Comparison of ENCODE assay signal across 12 cellular contexts in the genomic region with DNA sequence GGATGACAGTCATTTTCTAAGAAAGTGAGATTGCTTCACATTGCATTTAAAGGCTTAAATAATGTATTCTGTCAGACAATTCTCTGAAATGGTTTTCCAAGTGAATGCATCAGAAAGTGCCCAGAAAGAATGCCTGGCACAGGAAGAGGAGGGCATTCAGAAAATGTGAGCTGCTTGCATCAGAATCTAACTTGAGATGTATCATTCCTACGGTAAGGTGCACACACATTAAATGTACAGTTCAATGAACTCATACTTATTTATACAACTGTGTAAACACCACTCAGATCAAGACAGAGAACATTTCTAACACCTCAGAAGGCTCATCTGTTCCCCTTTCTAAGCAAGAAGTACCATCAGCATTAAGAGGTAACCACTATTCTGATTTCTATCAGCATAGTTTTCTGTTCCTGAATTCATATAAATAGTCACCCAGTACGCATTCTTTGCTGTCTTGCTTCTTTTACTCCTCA.
DNase-seq lines count a peak whose midpoint lies in the region; ATAC-seq and TF ChIP-seq lines count a peak whose summit lies in the region.
"Had no signal": no experiment of that assay in that cellular context is flagged by ENCODE, and none has a peak within 500 bp of the region (broad histone marks: within the 10 kb centered on the region; RNA-seq: fewer than 3 reads in every experiment).

No MANE protein-coding gene starts in this region.

- peak; percentile 50 for TF ChIP-seq EP300 in neural cell (conservative IDR thresholded peaks at IDR 0.05; ENCODE audit: poor library complexity, severe bottlenecking)

- H3K27me3 ChIP-seq in neural cell (ENCODE audit: insufficient read depth, low read depth, low read length) (no peaks in the 10 kb centered on the region), heart right ventricle (no peaks in the 10 kb centered on the region), body of pancreas (no peaks in the 10 kb centered on the region)
- H3K27me3 ChIP-seq: brain microvascular endothelial cell, tibial nerve had no signal

- H3K27ac ChIP-seq in neural cell (ENCODE audit: low read length) (peak overlapping the region; percentile 35), heart right ventricle (no peak overlapping the region), body of pancreas (no peak overlapping the region)
- H3K27ac ChIP-seq: brain microvascular endothelial cell, foreskin keratinocyte, tibial nerve had no signal

- no peak overlapping the region for H3K4me2 ChIP-seq in neural cell (ENCODE audit: low read length)

- intact Hi-C loops in heart right ventricle (cut with DNase I) = no loop called here
- intact Hi-C loops in body of pancreas (cut with DNase I) = no loop called here

- peaks cover 9% of the 10 kb centered on the region for H3K36me3 Mint-ChIP-seq in activated T-cell treated with anti-CD3 and anti-CD28 coated beads, Interleukin-2, amount 50 U/mL, for 24 hours (ENCODE audit: low read depth)

- H4K20me1 ChIP-seq in neural cell (ENCODE audit: insufficient read depth) = no peaks in the 10 kb centered on the region

- no peak for TF ChIP-seq CTCF in neural cell (IDR thresholded peaks at IDR 0.05; ENCODE audit: poor library complexity, severe bottlenecking)
- no peak for TF ChIP-seq CTCF in heart right ventricle (IDR thresholded peaks at IDR 0.05)
- TF ChIP-seq CTCF in body of pancreas (IDR thresholded peaks at IDR 0.05) = no peak

- TF ChIP-seq RAD21 in neural cell (conservative IDR thresholded peaks at IDR 0.05) = no peak

- 90 to 95% methylated on average over 2 of the region's 2 CpGs for WGBS in heart right ventricle, 2 donors
- WGBS in body of pancreas, 2 donors = 55 to 66% methylated on average over 2 of the region's 2 CpGs

- no peaks in the 10 kb centered on the region for H3F3A ChIP-seq in neural cell (ENCODE audit: insufficient read depth, low read length, poor library complexity, severe bottlenecking)

- H3K4me3 ChIP-seq in neural cell (ENCODE audit: low read length) = no peak overlapping the region
- H3K4me3 ChIP-seq in heart right ventricle = no peak overlapping the region
- H3K4me3 ChIP-seq in body of pancreas = no peak overlapping the region
- H3K4me3 ChIP-seq: tibial nerve had no signal

- H3K36me3 ChIP-seq in neural cell (ENCODE audit: insufficient read depth, low read length) (no peaks in the 10 kb centered on the region), heart right ventricle (no peaks in the 10 kb centered on the region), body of pancreas (replicated peaks in 1 of 2; ENCODE audit: insufficient read depth in 1 of 2, low read depth in 2 of 2) (no peaks in the 10 kb centered on the region)
- H3K36me3 ChIP-seq: brain microvascular endothelial cell, tibial nerve had no signal

- H3K27me3 Mint-ChIP-seq in activated T-cell treated with anti-CD3 and anti-CD28 coated beads, Interleukin-2, amount 50 U/mL, for 24 hours = no peaks in the 10 kb centered on the region

- no peak overlapping the region for H3K4me3 Mint-ChIP-seq in activated T-cell treated with anti-CD3 and anti-CD28 coated beads, Interleukin-2, amount 50 U/mL, for 24 hours

- no peak overlapping the region for H3K9ac ChIP-seq in neural cell (ENCODE audit: low read length)

- H3K4me1 Mint-ChIP-seq in activated T-cell treated with anti-CD3 and anti-CD28 coated beads, Interleukin-2, amount 50 U/mL, for 24 hours (ENCODE audit: low read depth) = peaks cover 20% of the 10 kb centered on the region

- DNase-seq in activated T-cell treated with anti-CD3 and anti-CD28 coated beads, Interleukin-2, amount 50 U/mL, for 24 hours = no peak
- DNase-seq in activated T-cell treated with anti-CD3 and anti-CD28 coated beads, Interleukin-2, amount 50 U/mL, for 48 hours = no peak
- DNase-seq in heart right ventricle (no peak), body of pancreas (no peak), NCI-H226 (no peak)
- DNase-seq: ACHN, brain microvascular endothelial cell, foreskin keratinocyte had no signal

- H3K4me1 ChIP-seq in heart right ventricle = no peaks in the 10 kb centered on the region
- H3K4me1 ChIP-seq in body of pancreas = no peaks in the 10 kb centered on the region
- H3K4me1 ChIP-seq: foreskin keratinocyte, tibial nerve had no signal

- H3K79me2 ChIP-seq in neural cell (replicated peaks; ENCODE audit: insufficient read depth, low read length) = no peaks in the 10 kb centered on the region

- ATAC-seq in GM21529 (IDR thresholded peaks at IDR 0.05; ENCODE audit: unreplicated experiment) (peak; percentile 93), HG03280 (IDR thresholded peaks at IDR 0.05; ENCODE audit: unreplicated experiment) (peak; percentile 73), heart right ventricle (no peak), body of pancreas (no peak)
- ATAC-seq: foreskin keratinocyte had no signal

- H3K27ac Mint-ChIP-seq in activated T-cell treated with anti-CD3 and anti-CD28 coated beads, Interleukin-2, amount 50 U/mL, for 24 hours = peak overlapping the region; percentile 73

- H2AFZ ChIP-seq in neural cell (ENCODE audit: low read depth, low read length) = no peak overlapping the region

- H3K9me2 ChIP-seq in neural cell (ENCODE audit: insufficient read depth, low read length) = no peaks in the 10 kb centered on the region

- no peak for TF ChIP-seq POLR2A in body of pancreas (IDR thresholded peaks at IDR 0.05)

- H3K9me3 ChIP-seq in neural cell (ENCODE audit: low read length) (no peaks in the 10 kb centered on the region), heart right ventricle (peaks cover 0 to 12% (median 0%) of the 10 kb centered on the region in 11 donors), body of pancreas (no peaks in the 10 kb centered on the region)

- peaks cover 15% of the 10 kb centered on the region for H3K9me3 Mint-ChIP-seq in activated T-cell treated with anti-CD3 and anti-CD28 coated beads, Interleukin-2, amount 50 U/mL, for 24 hours

TF ChIP-seq in neural cell, 6 proteins besides CTCF, POLR2A, EP300 and RAD21:
- TF ChIP-seq, protein P1, sequence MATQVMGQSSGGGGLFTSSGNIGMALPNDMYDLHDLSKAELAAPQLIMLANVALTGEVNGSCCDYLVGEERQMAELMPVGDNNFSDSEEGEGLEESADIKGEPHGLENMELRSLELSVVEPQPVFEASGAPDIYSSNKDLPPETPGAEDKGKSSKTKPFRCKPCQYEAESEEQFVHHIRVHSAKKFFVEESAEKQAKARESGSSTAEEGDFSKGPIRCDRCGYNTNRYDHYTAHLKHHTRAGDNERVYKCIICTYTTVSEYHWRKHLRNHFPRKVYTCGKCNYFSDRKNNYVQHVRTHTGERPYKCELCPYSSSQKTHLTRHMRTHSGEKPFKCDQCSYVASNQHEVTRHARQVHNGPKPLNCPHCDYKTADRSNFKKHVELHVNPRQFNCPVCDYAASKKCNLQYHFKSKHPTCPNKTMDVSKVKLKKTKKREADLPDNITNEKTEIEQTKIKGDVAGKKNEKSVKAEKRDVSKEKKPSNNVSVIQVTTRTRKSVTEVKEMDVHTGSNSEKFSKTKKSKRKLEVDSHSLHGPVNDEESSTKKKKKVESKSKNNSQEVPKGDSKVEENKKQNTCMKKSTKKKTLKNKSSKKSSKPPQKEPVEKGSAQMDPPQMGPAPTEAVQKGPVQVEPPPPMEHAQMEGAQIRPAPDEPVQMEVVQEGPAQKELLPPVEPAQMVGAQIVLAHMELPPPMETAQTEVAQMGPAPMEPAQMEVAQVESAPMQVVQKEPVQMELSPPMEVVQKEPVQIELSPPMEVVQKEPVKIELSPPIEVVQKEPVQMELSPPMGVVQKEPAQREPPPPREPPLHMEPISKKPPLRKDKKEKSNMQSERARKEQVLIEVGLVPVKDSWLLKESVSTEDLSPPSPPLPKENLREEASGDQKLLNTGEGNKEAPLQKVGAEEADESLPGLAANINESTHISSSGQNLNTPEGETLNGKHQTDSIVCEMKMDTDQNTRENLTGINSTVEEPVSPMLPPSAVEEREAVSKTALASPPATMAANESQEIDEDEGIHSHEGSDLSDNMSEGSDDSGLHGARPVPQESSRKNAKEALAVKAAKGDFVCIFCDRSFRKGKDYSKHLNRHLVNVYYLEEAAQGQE (IDR thresholded peaks at IDR 0.05; ENCODE audit: borderline replicate concordance) = no peak
- TF ChIP-seq TAF1 (IDR thresholded peaks at IDR 0.05; ENCODE audit: low read depth) = no peak
- TF ChIP-seq EZH2 (IDR thresholded peaks at IDR 0.05; ENCODE audit: borderline replicate concordance, insufficient read depth, low read length, poor library complexity, severe bottlenecking) = no peak
- no peak for TF ChIP-seq POLR2AphosphoS5 (IDR thresholded peaks at IDR 0.05)
- no peak for TF ChIP-seq MXI1 (conservative IDR thresholded peaks at IDR 0.05; ENCODE audit: poor library complexity, severe bottlenecking)
- no peak for TF ChIP-seq SMC3 (conservative IDR thresholded peaks at IDR 0.05; ENCODE audit: poor library complexity)

Comparison
In these comparisons a context has a peak if more than half of its experiments do, and no peak if none do; other contexts are left out.
1. ATAC-seq: peak in GM21529 (single experiment) and HG03280 (single experiment); none in heart right ventricle (0 of 8) and body of pancreas (single experiment).